29 cellular contexts compared by ENCODE assay signal in genomic region chr5:24385617-24386016, GRCh38.
"Had no signal": no experiment of that assay in that cellular context is flagged by ENCODE, and none has a peak within 500 bp of the region (broad histone marks: within the 10 kb centered on the region; RNA-seq: fewer than 3 reads in every experiment).

No MANE protein-coding gene starts in this region.

- H3K27me3 ChIP-seq: hepatocyte, neural progenitor cell, neutrophil, right atrium auricular region, right lobe of liver, testis, thyroid gland, transverse colon, upper lobe of right lung had no signal

- H3K4me3 Mint-ChIP-seq: naive thymus-derived CD8-positive, alpha-beta T cell; nephron; neural progenitor cell; stimulated activated memory B cell treated with anti-CD40 and anti-IgM and Interleukin-4, amounts not matched to agents 10 μg/mL and 1 μg/mL and 100 μg/mL, for 72 hours; stimulated activated naive CD8-positive, alpha-beta T cell treated with anti-CD3 and anti-CD28 coated beads, Interleukin-15, amount 100 ng/mL, for 72 hours had no signal

- H3K4me3 ChIP-seq: hepatocyte, lower lobe of right lung, neural progenitor cell, psoas muscle, right atrium auricular region, right lobe of liver, smooth muscle cell, testis, thyroid gland, transverse colon, upper lobe of right lung had no signal

- H3K4me1 ChIP-seq: lower lobe of right lung, parathyroid adenoma, psoas muscle, right atrium auricular region, right lobe of liver, testis, thyroid gland, transverse colon, upper lobe of right lung had no signal

- FAIRE-seq: urothelium cell line had no signal

- H3K4me2 ChIP-seq: hepatocyte, neural progenitor cell, smooth muscle cell had no signal

- DNase-seq: islet precursor cell; left cardiac atrium; lower lobe of right lung; mammary epithelial cell; mesenchymal stem cell; naive thymus-derived CD8-positive, alpha-beta T cell; occipital lobe; psoas muscle; right lobe of liver; stimulated activated CD4-positive, alpha-beta T cell treated with anti-CD3 and anti-CD28 coated beads, Interleukin-1b, Interleukin-23, amount 100 ng/mL, for 48 hours; stimulated activated CD4-positive, alpha-beta T cell treated with anti-CD3 and anti-CD28 coated beads, Interleukin-2, amount 100 ng/mL, for 48 hours; stimulated activated CD4-positive, alpha-beta T cell treated with anti-CD3 and anti-CD28 coated beads, Interleukin-4, amount 100 ng/mL, for 4 hours; stimulated activated CD8-positive, alpha-beta memory T cell treated with anti-CD3 and anti-CD28 coated beads, Interleukin-4, amount 100 ng/mL, for 48 hours; stimulated activated naive CD4-positive, alpha-beta T cell treated with Interleukin-2 at 50 U/mL for 16 hours; stimulated activated naive CD8-positive, alpha-beta T cell treated with anti-CD3 and anti-CD28 coated beads, Interleukin-15, amount 100 ng/mL, for 72 hours; testis; thyroid gland; transverse colon; upper lobe of right lung had no signal

- H3K36me3 ChIP-seq: lower lobe of right lung, neural progenitor cell, neutrophil, right atrium auricular region, right lobe of liver, thyroid gland, transverse colon, upper lobe of right lung had no signal

- H3K4me1 Mint-ChIP-seq: naive thymus-derived CD8-positive, alpha-beta T cell; stimulated activated memory B cell treated with anti-CD40 and anti-IgM and Interleukin-4, amounts not matched to agents 10 μg/mL and 1 μg/mL and 100 μg/mL, for 72 hours; stimulated activated naive CD8-positive, alpha-beta T cell treated with anti-CD3 and anti-CD28 coated beads, Interleukin-15, amount 100 ng/mL, for 72 hours had no signal

- H3K9ac ChIP-seq: neural progenitor cell, parathyroid adenoma had no signal

- ATAC-seq: left cardiac atrium; left lobe of liver; lower lobe of right lung; naive thymus-derived CD8-positive, alpha-beta T cell; psoas muscle; right lobe of liver; stimulated activated memory B cell treated with anti-CD40 and anti-IgM and Interleukin-4, amounts not matched to agents 10 μg/mL and 1 μg/mL and 100 μg/mL, for 72 hours; stimulated activated naive CD8-positive, alpha-beta T cell treated with anti-CD3 and anti-CD28 coated beads, Interleukin-15, amount 100 ng/mL, for 72 hours; upper lobe of right lung had no signal

- H3K79me2 ChIP-seq: hepatocyte, parathyroid adenoma had no signal

- H3K27ac ChIP-seq: hepatocyte, lower lobe of right lung, neural progenitor cell, neutrophil, parathyroid adenoma, psoas muscle, right atrium auricular region, right lobe of liver, testis, thyroid gland, transverse colon, upper lobe of right lung had no signal

- H3K27me3 Mint-ChIP-seq: naive thymus-derived CD8-positive, alpha-beta T cell; stimulated activated memory B cell treated with anti-CD40 and anti-IgM and Interleukin-4, amounts not matched to agents 10 μg/mL and 1 μg/mL and 100 μg/mL, for 72 hours; stimulated activated naive CD8-positive, alpha-beta T cell treated with anti-CD3 and anti-CD28 coated beads, Interleukin-15, amount 100 ng/mL, for 72 hours had no signal

- H3K36me3 Mint-ChIP-seq: naive thymus-derived CD8-positive, alpha-beta T cell; neural progenitor cell; stimulated activated memory B cell treated with anti-CD40 and anti-IgM and Interleukin-4, amounts not matched to agents 10 μg/mL and 1 μg/mL and 100 μg/mL, for 72 hours had no signal

- H2AFZ ChIP-seq: hepatocyte, neural progenitor cell, parathyroid adenoma had no signal

- H3K27ac Mint-ChIP-seq: naive thymus-derived CD8-positive, alpha-beta T cell; neural progenitor cell; stimulated activated memory B cell treated with anti-CD40 and anti-IgM and Interleukin-4, amounts not matched to agents 10 μg/mL and 1 μg/mL and 100 μg/mL, for 72 hours; stimulated activated naive CD8-positive, alpha-beta T cell treated with anti-CD3 and anti-CD28 coated beads, Interleukin-15, amount 100 ng/mL, for 72 hours had no signal

- H3K9me3 Mint-ChIP-seq: stimulated activated memory B cell treated with anti-CD40 and anti-IgM and Interleukin-4, amounts not matched to agents 10 μg/mL and 1 μg/mL and 100 μg/mL, for 72 hours had no signal
